14 cellular contexts compared by ENCODE assay signal in the genomic region with DNA sequence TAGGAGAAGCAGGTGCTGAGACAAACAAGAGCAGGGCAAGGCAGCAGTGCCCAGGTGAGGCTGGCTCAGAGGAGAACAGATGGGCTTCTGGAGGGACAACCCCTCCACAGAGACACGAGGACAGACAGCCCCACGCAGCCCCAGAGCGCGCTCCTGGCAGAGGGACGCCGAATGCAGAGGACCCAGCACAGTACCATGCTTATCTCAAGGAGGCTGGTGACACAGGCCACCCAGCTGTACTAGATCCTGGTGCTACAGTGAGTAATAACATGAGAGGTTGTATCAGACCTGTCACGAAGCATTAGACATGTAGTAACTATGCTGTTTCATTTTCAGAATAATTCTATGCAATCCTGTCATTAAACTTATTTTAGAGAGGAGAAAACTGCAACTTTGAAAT.
"Had no signal": no experiment of that assay in that cellular context is flagged by ENCODE, and none has a peak within 500 bp of the region (broad histone marks: within the 10 kb centered on the region; RNA-seq: fewer than 3 reads in every experiment).

No MANE protein-coding gene starts in this region.

- H3K9me3 ChIP-seq: adrenal gland, colonic mucosa, esophagus muscularis mucosa, tibial nerve, vagina had no signal

- H3K27me3 Mint-ChIP-seq: natural killer cell treated with Interleukin-12 subunit alpha and Interleukin-12 subunit beta and Interleukin-15 and Interleukin-18, amount 100 ng/mL, for 72 hours had no signal

- DNase-seq: activated CD8-positive, alpha-beta memory T cell treated with anti-CD3 and anti-CD28 coated beads for 24 hours; activated effector memory CD4-positive, alpha-beta T cell treated with anti-CD3 and anti-CD28 coated beads, Interleukin-2, amount 50 U/mL, for 16 hours; adrenal gland; colonic mucosa; hypothalamus; mesendoderm; stimulated activated CD4-positive, alpha-beta T cell treated with anti-CD3 and anti-CD28 coated beads, Interleukin-4, amount 100 ng/mL, for 24 hours; stimulated activated naive CD4-positive, alpha-beta T cell treated with Interleukin-2 at 50 U/mL for 16 hours; substantia nigra; T-helper 9 cell had no signal

- H3K9me3 Mint-ChIP-seq: natural killer cell treated with Interleukin-12 subunit alpha and Interleukin-12 subunit beta and Interleukin-15 and Interleukin-18, amount 100 ng/mL, for 72 hours had no signal

- H3K4me3 Mint-ChIP-seq: natural killer cell treated with Interleukin-12 subunit alpha and Interleukin-12 subunit beta and Interleukin-15 and Interleukin-18, amount 100 ng/mL, for 72 hours had no signal

- H3K36me3 Mint-ChIP-seq: natural killer cell treated with Interleukin-12 subunit alpha and Interleukin-12 subunit beta and Interleukin-15 and Interleukin-18, amount 100 ng/mL, for 72 hours had no signal
